In genomic region chr15:63601026-63601726, GRCh38 we compare ENCODE assay signal across 7 cellular contexts. TPM values are rescaled to one million over a fixed set of nuclear protein-coding genes. Genes with fewer than 3 reads are reported as not detected.
A peak's percentile ranks its signal among the peaks of the same experiment; 100 is the strongest.
DNase-seq lines count a peak whose midpoint lies in the region; ATAC-seq and TF ChIP-seq lines count a peak whose summit lies in the region.

No MANE protein-coding gene starts in this region.

- no peaks in the 10 kb centered on the region for H3K27me3 ChIP-seq in SJCRH30
- H3K27me3 ChIP-seq in hepatocyte, result no peaks in the 10 kb centered on the region
- H3K27me3 ChIP-seq in skeletal muscle tissue (ENCODE audit: control insufficient read depth in 3 of 3, insufficient read depth in 3 of 3, low read length in 3 of 3), result no peaks in the 10 kb centered on the region

- H3K9me3 Mint-ChIP-seq in activated naive CD8-positive, alpha-beta T cell treated with anti-CD3 and anti-CD28 coated beads, Interleukin-2, amount 50 U/mL, for 24 hours, result no peaks in the 10 kb centered on the region

- peak overlapping the region; percentile 66 for H3K4me3 ChIP-seq in SJCRH30
- peak overlapping the region; percentile 94 for H3K4me3 ChIP-seq in hepatocyte
- H3K4me3 ChIP-seq in skeletal muscle tissue (ENCODE audit: low read length in 3 of 3), result peak overlapping the region; percentile 86 to 96 (median 88)

- no peaks in the 10 kb centered on the region for H3K79me2 ChIP-seq in hepatocyte

- H3K4me1 Mint-ChIP-seq in activated naive CD8-positive, alpha-beta T cell treated with anti-CD3 and anti-CD28 coated beads, Interleukin-2, amount 50 U/mL, for 24 hours, result peaks cover 65% of the 10 kb centered on the region

- peak overlapping the region; percentile 91 for H3K4me3 Mint-ChIP-seq in activated naive CD8-positive, alpha-beta T cell treated with anti-CD3 and anti-CD28 coated beads, Interleukin-2, amount 50 U/mL, for 24 hours

- H3K36me3 Mint-ChIP-seq in activated naive CD8-positive, alpha-beta T cell treated with anti-CD3 and anti-CD28 coated beads, Interleukin-2, amount 50 U/mL, for 24 hours (ENCODE audit: low read depth), result peaks cover 2% of the 10 kb centered on the region

- H3K4me1 ChIP-seq in SJCRH30, result peaks cover 10% of the 10 kb centered on the region
- H3K4me1 ChIP-seq in hepatocyte (ENCODE audit: insufficient read depth), result peaks cover 40% of the 10 kb centered on the region
- peaks cover 47 to 54% (median 48%) of the 10 kb centered on the region in 3 donors for H3K4me1 ChIP-seq in skeletal muscle tissue (ENCODE audit: control insufficient read depth in 3 of 3, insufficient read depth in 3 of 3, low read length in 3 of 3)

- H2AFZ ChIP-seq in hepatocyte, result peak overlapping the region; percentile 91

- no peaks in the 10 kb centered on the region for H3K36me3 ChIP-seq in SJCRH30
- H3K36me3 ChIP-seq in hepatocyte (replicated peaks; ENCODE audit: insufficient read depth, low read depth), result no peaks in the 10 kb centered on the region
- peaks cover 3 to 11% (median 4%) of the 10 kb centered on the region in 3 donors for H3K36me3 ChIP-seq in skeletal muscle tissue (ENCODE audit: control insufficient read depth in 3 of 3, insufficient read depth in 3 of 3, low read length in 3 of 3)

- H3K4me2 ChIP-seq in hepatocyte, result peak overlapping the region; percentile 99

- DNase-seq in SJCRH30 (no peak), hepatocyte (ENCODE audit: low spot score) (peak; percentile 41), DMS114 treated with DMSO at 0.1 percent for 48 hours (lab: John Stamatoyannopoulos, UW; ENCODE audit: unreplicated experiment) (no peak)
- DNase-seq in activated naive CD8-positive, alpha-beta T cell treated with anti-CD3 and anti-CD28 coated beads, Interleukin-2, amount 50 U/mL, for 24 hours, result peak; percentile 68

- H3K27ac Mint-ChIP-seq in activated naive CD8-positive, alpha-beta T cell treated with anti-CD3 and anti-CD28 coated beads, Interleukin-2, amount 50 U/mL, for 24 hours, result peak overlapping the region; percentile 94

- peak overlapping the region; percentile 21; the same call in 1 of the 2 replicates for H3K27ac ChIP-seq in SJCRH30
- peak overlapping the region; percentile 80 for H3K27ac ChIP-seq in hepatocyte
- peak overlapping the region; percentile 70 for H3K27ac ChIP-seq in skeletal muscle tissue (ENCODE audit: low read depth, low read length)

- no peaks in the 10 kb centered on the region for H3K9me2 ChIP-seq in hepatocyte (replicated peaks; ENCODE audit: insufficient read depth)

- ATAC-seq in GM18511 (IDR thresholded peaks at IDR 0.05; ENCODE audit: unreplicated experiment) (peak; percentile 31), HG02870 (IDR thresholded peaks at IDR 0.05; ENCODE audit: unreplicated experiment) (peak; percentile 9)
- ATAC-seq in activated naive CD8-positive, alpha-beta T cell treated with anti-CD3 and anti-CD28 coated beads, Interleukin-2, amount 50 U/mL, for 24 hours, result peak; percentile 2

- no peaks in the 10 kb centered on the region for H3K27me3 Mint-ChIP-seq in activated naive CD8-positive, alpha-beta T cell treated with anti-CD3 and anti-CD28 coated beads, Interleukin-2, amount 50 U/mL, for 24 hours

- TF ChIP-seq CTCF in hepatocyte (IDR thresholded peaks at IDR 0.05; ENCODE audit: poor library complexity), result no peak

- H3K9ac ChIP-seq in skeletal muscle tissue (ENCODE audit: low read depth in 1 of 3, low read length in 3 of 3), result peak overlapping the region; percentile 79 to 91 (median 89)

- H3K9me3 ChIP-seq in SJCRH30 (replicated peaks), result no peaks in the 10 kb centered on the region
- no peaks in the 10 kb centered on the region for H3K9me3 ChIP-seq in hepatocyte (ENCODE audit: low read depth)
- H3K9me3 ChIP-seq in skeletal muscle tissue (ENCODE audit: control insufficient read depth in 3 of 3, low read length in 3 of 3), result no peaks in the 10 kb centered on the region

- no peaks in the 10 kb centered on the region for H4K20me1 ChIP-seq in hepatocyte (ENCODE audit: insufficient read depth, poor library complexity, severe bottlenecking)

- WGBS in hepatocyte (ENCODE audit: low lambda C conversion rate, missing lambda C conversion rate), result 1% methylated on average over 62 of the region's 64 CpGs

RNA-seq across cellular contexts. Expression of gene FBXL22, which starts 4.0 kb away (rescaled TPM):
- total RNA-seq in SJCRH30 (2014; rRNA removed; shearing (Covaris generic)), result 0.10 and 0.34 TPM in 2 replicates
- total RNA-seq in hepatocyte (0.60 and 0.76 TPM in 2 replicates), skeletal muscle tissue (17.7 TPM)
- polyA plus RNA-seq in hepatocyte, result 1.3 and 1.4 TPM in 2 replicates

Comparison
In these comparisons a context has a peak if more than half of its experiments do, and no peak if none do; other contexts are left out.
1. DNase-seq: peak in activated naive CD8-positive, alpha-beta T cell treated with anti-CD3 and anti-CD28 coated beads, Interleukin-2, amount 50 U/mL, for 24 hours (single experiment) and hepatocyte (single experiment); none in SJCRH30 (0 of 2) and DMS114 treated with DMSO at 0.1 percent for 48 hours (single experiment).
2. H3K27ac ChIP-seq: peak in every context shown above with its lines; median percentile 80 in hepatocyte; 70 in skeletal muscle tissue; 21 in SJCRH30.
3. RNA of gene FBXL22, which starts 4.0 kb away (total RNA-seq): 17.7 TPM in skeletal muscle tissue (single experiment); 0.60 to 0.76 TPM in hepatocyte and 0.10 to 0.34 TPM in SJCRH30; every median in the first group is over 10 times any median in the second.
4. Peak in every context shown above with its lines, with median percentiles within 50 percentile points of each other: ATAC-seq and H3K4me3 ChIP-seq.